Comparison of ENCODE assay signal across 28 cellular contexts in genomic region chr5:13427859-13428557, GRCh38.
"Had no signal": no experiment of that assay in that cellular context is flagged by ENCODE, and none has a peak within 500 bp of the region (broad histone marks: within the 10 kb centered on the region; RNA-seq: fewer than 3 reads in every experiment).

No MANE protein-coding gene starts in this region.

- H3K9ac ChIP-seq: neural progenitor cell, parathyroid adenoma had no signal

- H3K9me3 ChIP-seq: lower lobe of right lung, neutrophil, psoas muscle, right lobe of liver, tibial nerve, upper lobe of left lung had no signal

- H3K4me3 ChIP-seq: left lung, lower lobe of right lung, neural progenitor cell, psoas muscle, right lobe of liver, smooth muscle cell, tibial nerve, upper lobe of left lung had no signal

- H3K4me1 ChIP-seq: left lung, lower lobe of right lung, parathyroid adenoma, psoas muscle, right lobe of liver, tibial nerve, upper lobe of left lung had no signal

- H3K4me2 ChIP-seq: neural progenitor cell, smooth muscle cell had no signal

- H2AFZ ChIP-seq: neural progenitor cell, parathyroid adenoma had no signal

- H3K27me3 ChIP-seq: left lung, neural progenitor cell, neutrophil, right lobe of liver, tibial nerve, upper lobe of left lung had no signal

- H3K79me2 ChIP-seq: parathyroid adenoma had no signal

- H3K36me3 ChIP-seq: left lung, lower lobe of right lung, neural progenitor cell, neutrophil, right lobe of liver, tibial nerve, upper lobe of left lung had no signal

- H3K27ac ChIP-seq: left lung, lower lobe of right lung, neural progenitor cell, neutrophil, parathyroid adenoma, psoas muscle, right lobe of liver, tibial nerve, upper lobe of left lung had no signal

- ATAC-seq: left colon; left lung; lower lobe of right lung; natural killer cell; psoas muscle; right lobe of liver; stimulated activated memory B cell treated with anti-CD40 and anti-IgM and Interleukin-4, amounts not matched to agents 10 μg/mL and 1 μg/mL and 100 μg/mL, for 72 hours; stimulated activated naive CD8-positive, alpha-beta T cell treated with anti-CD3 and anti-CD28 coated beads, Interleukin-15, amount 100 ng/mL, for 72 hours had no signal

- DNase-seq: hypothalamus; immature natural killer cell; kidney; left colon; left lung; lower lobe of right lung; mammary epithelial cell; mesenchymal stem cell; naive B cell; natural killer cell; nephron progenitor cell; occipital lobe; psoas muscle; right lobe of liver; stimulated activated CD4-positive, alpha-beta T cell treated with anti-CD3 and anti-CD28 coated beads, Interleukin-1b, Interleukin-23, amount 100 ng/mL, for 48 hours; stimulated activated CD4-positive, alpha-beta T cell treated with anti-CD3 and anti-CD28 coated beads, Interleukin-2, amount 100 ng/mL, for 48 hours; stimulated activated CD4-positive, alpha-beta T cell treated with anti-CD3 and anti-CD28 coated beads, Interleukin-4, amount 100 ng/mL, for 4 hours; stimulated activated CD8-positive, alpha-beta memory T cell treated with anti-CD3 and anti-CD28 coated beads, Interleukin-4, amount 100 ng/mL, for 48 hours; stimulated activated naive CD4-positive, alpha-beta T cell treated with Interleukin-2 at 50 U/mL for 16 hours; stimulated activated naive CD8-positive, alpha-beta T cell treated with anti-CD3 and anti-CD28 coated beads, Interleukin-15, amount 100 ng/mL, for 72 hours; substantia nigra; upper lobe of left lung had no signal
